20 cellular contexts compared by ENCODE assay signal in genomic region chr22:27212081-27212480, GRCh38.
DNase-seq lines count a peak whose midpoint lies in the region; ATAC-seq and TF ChIP-seq lines count a peak whose summit lies in the region.
"Had no signal": no experiment of that assay in that cellular context is flagged by ENCODE, and none has a peak within 500 bp of the region (broad histone marks: within the 10 kb centered on the region; RNA-seq: fewer than 3 reads in every experiment).

No MANE protein-coding gene starts in this region.

- CTCF ChIA-PET in A673 (lab: Charles Lee), result interaction anchor here (0.7 kb wide), 1 partner anchor 533 kb away, joined by 8 read pairs; no protein-coding TSS in a partner anchor

- TF ChIP-seq EP300 in ovary (IDR thresholded peaks at IDR 0.05), result no peak

- ATAC-seq in HG03095 (IDR thresholded peaks at IDR 0.05; ENCODE audit: unreplicated experiment) (no peak), GM21390 (IDR thresholded peaks at IDR 0.05; ENCODE audit: unreplicated experiment) (no peak), GM18858 (IDR thresholded peaks at IDR 0.05; ENCODE audit: unreplicated experiment) (no peak)
- ATAC-seq: CD8-positive, alpha-beta T cell; PC-3 had no signal

- no peaks in the 10 kb centered on the region for H3K27me3 ChIP-seq in A673 (replicated peaks; ENCODE audit: insufficient read depth, low read depth, low read length, poor library complexity)
- peaks cover 18% of the 10 kb centered on the region for H3K27me3 ChIP-seq in adipocyte (replicated peaks; ENCODE audit: control insufficient read depth, insufficient read depth, low read length)
- H3K27me3 ChIP-seq in ovary, result no peaks in the 10 kb centered on the region
- H3K27me3 ChIP-seq: testis had no signal

- intact Hi-C loops in A673 (cut with micrococcal nuclease; ENCODE audit: unreplicated experiment), result no loop called here
- intact Hi-C loops in ovary (cut with DNase I), result loop anchor here in 1 of 4 donors (5.0 kb wide), 1 partner anchor 105 kb away; no protein-coding TSS in a partner anchor

- peak overlapping the region; percentile 67 for H3K27ac ChIP-seq in A673 (ENCODE audit: low read depth, low read length, poor library complexity, severe bottlenecking)
- H3K27ac ChIP-seq in ovary, result peak overlapping the region; percentile 16 to 96
- H3K27ac ChIP-seq: spleen had no signal

- peak overlapping the region; percentile 59 for H3K9ac ChIP-seq in adipocyte (ENCODE audit: low read length)

- POLR2A ChIA-PET in A673 (lab: Charles Lee; ENCODE audit: low non-redundant PET), result no interaction called here

- no peaks in the 10 kb centered on the region for H3K36me3 ChIP-seq in A673 (ENCODE audit: insufficient read depth, low read length, poor library complexity, severe bottlenecking)
- H3K36me3 ChIP-seq in adipocyte (ENCODE audit: control insufficient read depth, insufficient read depth, low read length, severe bottlenecking), result no peaks in the 10 kb centered on the region
- H3K36me3 ChIP-seq in ovary, result no peaks in the 10 kb centered on the region
- H3K36me3 ChIP-seq: adrenal gland, spleen had no signal

- TF ChIP-seq POLR2A in ovary (IDR thresholded peaks at IDR 0.05), result no peak

- BruUV-seq in A673 (replicated peaks; lab: Mats Ljungman, UMichigan), result no TSS peak

- H3K9me3 ChIP-seq in A673 (ENCODE audit: low read depth, low read length, poor library complexity, severe bottlenecking) (no peaks in the 10 kb centered on the region), adipocyte (ENCODE audit: control insufficient read depth, low read length) (peaks cover under 1% of the 10 kb centered on the region), ovary (no peaks in the 10 kb centered on the region)
- H3K9me3 ChIP-seq: adrenal gland, spleen, testis had no signal

- H3K4me1 ChIP-seq in A673 (ENCODE audit: insufficient read depth, low read length, poor library complexity, severe bottlenecking) (peaks cover 9% of the 10 kb centered on the region), adipocyte (ENCODE audit: control insufficient read depth, insufficient read depth, low read length) (peaks cover 42% of the 10 kb centered on the region), ovary (ENCODE audit: insufficient read depth) (peaks cover 19% of the 10 kb centered on the region)
- H3K4me1 ChIP-seq: adrenal gland had no signal

- no peak for TF ChIP-seq CTCF in A673 (conservative IDR thresholded peaks at IDR 0.05; ENCODE audit: low read depth, low read length)
- no peak for TF ChIP-seq CTCF in fibroblast of pulmonary artery (IDR thresholded peaks at IDR 0.05; ENCODE audit: low read length, missing control alignments)
- no peak for TF ChIP-seq CTCF in ovary (IDR thresholded peaks at IDR 0.05)

- DNase-seq in A673 (ENCODE audit: low spot score) (no peak), adipocyte (ENCODE audit: low read depth) (no peak), fibroblast of pulmonary artery (ENCODE audit: low read depth) (peak; percentile 87), ovary (no peak), DMS114 treated with DMSO at 0.1 percent for 48 hours (lab: John Stamatoyannopoulos, UW; ENCODE audit: unreplicated experiment) (no peak)
- DNase-seq: activated CD4-positive, alpha-beta T cell treated with anti-CD3 and anti-CD28 coated beads for 48 hours; activated effector memory CD4-positive, alpha-beta T cell treated with Interleukin-2 at 50 U/mL for 16 hours; CD8-positive, alpha-beta T cell; DMS79 treated with DMSO at 0.1 percent for 48 hours; endodermal cell; NCI-H748 treated with DMSO at 0.1 percent for 48 hours; PC-3; posterior cingulate gyrus; spleen; stimulated activated CD8-positive, alpha-beta memory T cell treated with anti-CD3 and anti-CD28 coated beads, Interleukin-4, amount 100 ng/mL, for 48 hours had no signal

- no peak overlapping the region for H3K4me3 ChIP-seq in A673 (ENCODE audit: low read depth, low read length, poor library complexity, severe bottlenecking)
- peak overlapping the region; percentile 12 for H3K4me3 ChIP-seq in adipocyte (ENCODE audit: low read length)
- H3K4me3 ChIP-seq in fibroblast of pulmonary artery (replicated peaks; ENCODE audit: low read depth, low read length), result no peak overlapping the region
- no peak overlapping the region for H3K4me3 ChIP-seq in ovary
- H3K4me3 ChIP-seq: adrenal gland, spleen, testis had no signal

- WGBS in ovary, 3 donors, result 60 to 75% (median 64%) methylated on average over 5 of the region's 5 CpGs
